7 cellular contexts compared by ENCODE assay signal in the genomic region with DNA sequence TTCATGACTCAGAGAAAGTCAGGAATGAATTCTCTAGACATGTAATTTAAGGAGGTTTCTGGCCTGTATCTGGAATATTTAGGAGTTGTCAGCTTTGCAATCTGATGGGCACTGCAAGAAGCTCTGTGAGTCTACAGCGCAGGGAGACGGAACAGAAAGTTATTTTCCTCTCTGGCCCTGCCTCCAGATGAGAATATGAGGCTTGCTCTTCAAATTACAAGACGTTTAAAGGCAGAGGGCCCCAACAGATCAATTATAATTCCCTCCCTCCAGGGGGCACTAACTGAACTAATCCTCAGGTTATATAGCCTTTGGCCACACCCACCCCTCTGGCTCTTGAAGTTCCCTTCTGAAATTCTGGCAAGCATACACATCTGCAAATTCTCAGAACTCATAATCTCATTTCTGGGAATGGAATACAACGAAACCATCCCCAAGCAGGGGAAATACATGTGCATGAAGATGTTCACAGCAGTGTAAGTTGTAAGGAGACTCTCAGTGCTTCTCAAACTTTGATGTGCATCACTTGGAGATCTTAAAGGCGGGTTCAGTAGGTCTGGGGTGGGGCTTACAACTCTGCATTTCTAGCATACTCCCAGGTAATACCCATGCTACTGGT.
DNase-seq lines count a peak whose midpoint lies in the region; ATAC-seq and TF ChIP-seq lines count a peak whose summit lies in the region.

No MANE protein-coding gene starts in this region.

- no peaks in the 10 kb centered on the region for H4K20me1 ChIP-seq in HCT116 (ENCODE audit: insufficient read depth)
- no peaks in the 10 kb centered on the region for H4K20me1 ChIP-seq in smooth muscle cell (ENCODE audit: low read depth)

- intact Hi-C loops in HCT116 (cut with micrococcal nuclease), result loop anchor here (10.0 kb wide), 1 partner anchor 408 kb away; a partner anchor contains a TSS

- WGBS in smooth muscle cell (ENCODE audit: low lambda C conversion rate), result 16% methylated on average over 5 of the region's 5 CpGs

- H3K4me2 ChIP-seq in HCT116 (ENCODE audit: low read length) (no peak overlapping the region; the same call in 1 of the 2 replicates), smooth muscle cell (peak overlapping the region; percentile 50)

- no peaks in the 10 kb centered on the region for H3K9me3 Mint-ChIP-seq in activated CD8-positive, alpha-beta memory T cell treated with anti-CD3 and anti-CD28 coated beads, Interleukin-2, amount 10 ng/mL, durations not matched to agents 7 days and 5 days (ENCODE audit: low read depth)

- H3K27me3 Mint-ChIP-seq in activated CD8-positive, alpha-beta memory T cell treated with anti-CD3 and anti-CD28 coated beads, Interleukin-2, amount 10 ng/mL, durations not matched to agents 7 days and 5 days, result peaks cover 11% of the 10 kb centered on the region

- peaks cover 11% of the 10 kb centered on the region for H3K4me1 Mint-ChIP-seq in activated CD8-positive, alpha-beta memory T cell treated with anti-CD3 and anti-CD28 coated beads, Interleukin-2, amount 10 ng/mL, durations not matched to agents 7 days and 5 days

- in situ Hi-C loops in GM13977 (cut with MboI; ENCODE audit: low pct_unique_long_range_greater_than_20kb, low sequenced_read_pairs, unreplicated experiment), result loop anchor here (25.0 kb wide), 1 partner anchor 411 kb away; a partner anchor contains a TSS

- H2AFZ ChIP-seq in HCT116 (ENCODE audit: low read depth, low read length, poor library complexity, severe bottlenecking) (no peak overlapping the region), smooth muscle cell (ENCODE audit: low read depth) (peak overlapping the region; percentile 17)

- TF ChIP-seq RAD21 in HCT116 (IDR thresholded peaks at IDR 0.05; ENCODE audit: low read depth), result peak; percentile 50

- H3K9ac ChIP-seq in HCT116 (ENCODE audit: low read length) (no peak overlapping the region), smooth muscle cell (ENCODE audit: low read depth) (peak overlapping the region; percentile 62)

- CTCF ChIA-PET in HCT116 (lab: Charles Lee), result no interaction called here
- CTCF ChIA-PET in activated CD8-positive, alpha-beta memory T cell treated with anti-CD3 and anti-CD28 coated beads, Interleukin-2, amount 10 ng/mL, durations not matched to agents 7 days and 5 days (lab: Charles Lee), result interaction anchor here (1.1 to 1.7 kb wide), 4 partner anchors 21 to 407 kb away, joined by 3 to 11 read pairs (median 4); no protein-coding TSS in a partner anchor

- BruUV-seq in HCT116 (replicated peaks; lab: Mats Ljungman, UMichigan), result no TSS peak

- H3F3A ChIP-seq in smooth muscle cell (ENCODE audit: low read depth), result peaks cover 36% of the 10 kb centered on the region

- no peak overlapping the region for H3K4me3 ChIP-seq in HCT116 (replicated peaks in 1 of 2; ENCODE audit: low read depth in 1 of 2, low read length in 2 of 2)
- H3K4me3 ChIP-seq in fibroblast of villous mesenchyme (ENCODE audit: low read depth, low read length), result no peak overlapping the region
- H3K4me3 ChIP-seq in smooth muscle cell, result no peak overlapping the region

- H3K27me3 ChIP-seq in HCT116 (ENCODE audit: insufficient read depth, low read length), result 0 out of 2 replicates have a peak, but pooled peaks cover 3% of the 10 kb centered on the region
- no peaks in the 10 kb centered on the region for H3K27me3 ChIP-seq in smooth muscle cell (ENCODE audit: low read depth)

- H3K36me3 Mint-ChIP-seq in activated CD8-positive, alpha-beta memory T cell treated with anti-CD3 and anti-CD28 coated beads, Interleukin-2, amount 10 ng/mL, durations not matched to agents 7 days and 5 days, result no peaks in the 10 kb centered on the region

- POLR2A ChIA-PET in HCT116 (lab: Charles Lee), result no interaction called here

- DNase-seq in GM13977 (ENCODE audit: low spot score) (peak; percentile 32), HCT116 (ENCODE audit: low read depth, low spot score) (peak; percentile 57), NAMALWA (ENCODE audit: low spot score) (peak; percentile 88), fibroblast of villous mesenchyme (ENCODE audit: low read depth) (peak; percentile 82), smooth muscle cell (lab: John Stamatoyannopoulos, UW; ENCODE audit: unreplicated experiment) (no peak), NCI-H2107 (lab: John Stamatoyannopoulos, UW) (no peak)
- DNase-seq in activated CD8-positive, alpha-beta memory T cell treated with anti-CD3 and anti-CD28 coated beads, Interleukin-2, amount 10 ng/mL, durations not matched to agents 7 days and 5 days, result peak; percentile 83

- H3K4me3 Mint-ChIP-seq in activated CD8-positive, alpha-beta memory T cell treated with anti-CD3 and anti-CD28 coated beads, Interleukin-2, amount 10 ng/mL, durations not matched to agents 7 days and 5 days, result no peak overlapping the region

- no peak for TF ChIP-seq POLR2A in HCT116 (IDR thresholded peaks at IDR 0.05; ENCODE audit: borderline replicate concordance, extremely low read depth, insufficient read depth, insufficient read length)

- no peaks in the 10 kb centered on the region for H3K9me3 ChIP-seq in HCT116 (ENCODE audit: control insufficient read depth in 1 of 2, insufficient read depth in 1 of 2, low read depth in 1 of 2, low read length in 2 of 2)
- H3K9me3 ChIP-seq in smooth muscle cell (replicated peaks; ENCODE audit: low read depth), result no peaks in the 10 kb centered on the region

- RAD21 ChIA-PET in HCT116 (lab: Charles Lee; ENCODE audit: low non-redundant PET in 1 of 2, low total read pairs in 2 of 2, uncharacterized antibody in 2 of 2, unreplicated experiment in 2 of 2), result interaction anchor here in 1 of 2 experiments (0.7 kb wide), 1 partner anchor 338 kb away, joined by 3 read pairs; no protein-coding TSS in a partner anchor

- H3K36me3 ChIP-seq in HCT116 (ENCODE audit: control insufficient read depth in 1 of 2, insufficient read depth in 2 of 2, low read length in 2 of 2) (no peaks in the 10 kb centered on the region), smooth muscle cell (ENCODE audit: low read depth) (no peaks in the 10 kb centered on the region)

- ATAC-seq in HCT116, result peak; percentile 97
- peak; percentile 97 for ATAC-seq in activated CD8-positive, alpha-beta memory T cell treated with anti-CD3 and anti-CD28 coated beads, Interleukin-2, amount 10 ng/mL, durations not matched to agents 7 days and 5 days

- H3K27ac Mint-ChIP-seq in activated CD8-positive, alpha-beta memory T cell treated with anti-CD3 and anti-CD28 coated beads, Interleukin-2, amount 10 ng/mL, durations not matched to agents 7 days and 5 days, result peak overlapping the region; percentile 29

- H3K27ac ChIP-seq in HCT116 (ENCODE audit: low read depth, low read length) (no peak overlapping the region), smooth muscle cell (ENCODE audit: low read depth) (peak overlapping the region; percentile 90)

- TF ChIP-seq CTCF in GM13977 (IDR thresholded peaks at IDR 0.05; ENCODE audit: extremely low read depth, insufficient read depth, missing control alignments) (peak; percentile 42), HCT116 (IDR thresholded peaks at IDR 0.05 in 2 of 3, conservative IDR thresholded peaks at IDR 0.05 in 1 of 3; ENCODE audit: borderline replicate concordance in 1 of 3, insufficient read depth in 1 of 3, low read depth in 2 of 3, low read length in 2 of 3) (peak in 2 of 3 experiments; percentile 49 to 54; a peak in 4 of 6 replicates), fibroblast of villous mesenchyme (IDR thresholded peaks at IDR 0.05; ENCODE audit: insufficient read depth, low read depth, low read length) (peak; percentile 40), smooth muscle cell (IDR thresholded peaks at IDR 0.05; ENCODE audit: borderline replicate concordance, insufficient read depth, poor library complexity, severe bottlenecking) (peak; percentile 34)

- H3K4me1 ChIP-seq in HCT116 (ENCODE audit: control insufficient read depth in 1 of 2, insufficient read depth in 2 of 2, low read length in 2 of 2), result peaks cover 3 to 4% of the 10 kb centered on the region in 2 experiments; a peak in 2 of 4 replicates
- peaks cover 23% of the 10 kb centered on the region for H3K4me1 ChIP-seq in smooth muscle cell (ENCODE audit: low read depth)

- H3K79me2 ChIP-seq in HCT116 (ENCODE audit: insufficient read depth, low read length) (no peaks in the 10 kb centered on the region), smooth muscle cell (ENCODE audit: low read depth) (no peaks in the 10 kb centered on the region)

- H3K9me2 ChIP-seq in HCT116 (ENCODE audit: insufficient read depth), result no peaks in the 10 kb centered on the region

TF ChIP-seq in HCT116, 20 proteins besides CTCF, POLR2A, EP300 and RAD21:
- TF ChIP-seq FOSL1 (IDR thresholded peaks at IDR 0.05; ENCODE audit: low read depth) (no peak), TCF7L2 (IDR thresholded peaks at IDR 0.05; ENCODE audit: borderline replicate concordance, extremely low read depth, insufficient read depth, insufficient read length) (peak; percentile 76)

Comparison
In these comparisons a context has a peak if more than half of its experiments do, and no peak if none do; other contexts are left out.
1. DNase-seq: peak in GM13977 (single experiment), HCT116 (single experiment), NAMALWA (single experiment), activated CD8-positive, alpha-beta memory T cell treated with anti-CD3 and anti-CD28 coated beads, Interleukin-2, amount 10 ng/mL, durations not matched to agents 7 days and 5 days (single experiment) and fibroblast of villous mesenchyme (single experiment); none in smooth muscle cell (single experiment) and NCI-H2107 (single experiment).
2. Peak in every context shown above with its lines, with median percentiles within 50 percentile points of each other: CTCF ChIP-seq.